ENCODE assay signal across 16 cellular contexts in genomic region chr2:161351678-161352077, GRCh38. TPM values are rescaled to one million over a fixed set of nuclear protein-coding genes. Genes with fewer than 3 reads are reported as not detected.
A peak's percentile ranks its signal among the peaks of the same experiment; 100 is the strongest.
DNase-seq lines count a peak whose midpoint lies in the region; ATAC-seq and TF ChIP-seq lines count a peak whose summit lies in the region.
"Had no signal": no experiment of that assay in that cellular context is flagged by ENCODE, and none has a peak within 500 bp of the region (broad histone marks: within the 10 kb centered on the region; RNA-seq: fewer than 3 reads in every experiment).

No MANE protein-coding gene starts in this region.

- no peak overlapping the region for H2BK5ac ChIP-seq in trophoblast cell (ENCODE audit: low read depth, low read length, poor library complexity)

- no peak overlapping the region for H3K4me3 ChIP-seq in Caco-2 (ENCODE audit: low read depth, low read length)
- H3K4me3 ChIP-seq in DND-41 (ENCODE audit: low read depth in 1 of 2, low read length in 2 of 2): no peak overlapping the region
- no peak overlapping the region for H3K4me3 ChIP-seq in trophoblast cell (ENCODE audit: low read depth, low read length)
- H3K4me3 ChIP-seq in suprapubic skin: no peak overlapping the region
- H3K4me3 ChIP-seq: GM12878 had no signal

- ATAC-seq in DND-41 (ENCODE audit: insufficient read depth, low read depth): 0 out of 3 replicates have a peak, but pooled peaks have one; percentile 22
- ATAC-seq in WTC11: peak; percentile 27; the same call in 1 of the 2 replicates
- no peak for ATAC-seq in HG03025 (IDR thresholded peaks at IDR 0.05; ENCODE audit: low FRiP score, unreplicated experiment)
- ATAC-seq: GM12878 had no signal

- H3K4me3 Mint-ChIP-seq in Caco-2 (ENCODE audit: unreplicated experiment) (no peak overlapping the region), WTC11 (no peak overlapping the region)
- H3K4me3 Mint-ChIP-seq: CD4-positive, CD25-positive, alpha-beta regulatory T cell; CD8-positive, alpha-beta memory T cell; H9 had no signal

- no peak overlapping the region for H2AK5ac ChIP-seq in trophoblast cell (ENCODE audit: low read length)

- H3K23ac ChIP-seq in trophoblast cell (ENCODE audit: low read length): no peak overlapping the region

- H3K14ac ChIP-seq in trophoblast cell (ENCODE audit: low read length): no peak overlapping the region

- no peak overlapping the region for H4K91ac ChIP-seq in trophoblast cell (ENCODE audit: low read depth, low read length)

- H3K4me1 ChIP-seq in Caco-2 (peaks cover 9% of the 10 kb centered on the region), DND-41 (ENCODE audit: insufficient read depth, low read length) (no peaks in the 10 kb centered on the region), trophoblast cell (ENCODE audit: control insufficient read depth in 1 of 2, insufficient read depth in 2 of 2, low read length in 2 of 2) (peaks cover 0 to 2% of the 10 kb centered on the region in 2 experiments), suprapubic skin (no peaks in the 10 kb centered on the region)
- H3K4me1 ChIP-seq: BE2C had no signal

- WGBS in trophoblast cell (ENCODE audit: extremely low coverage, insufficient coverage, insufficient read length): no CpG with 5 or more reads among the region's 6 CpGs
- WGBS in suprapubic skin: 88% methylated on average over 6 of the region's 6 CpGs

- TF ChIP-seq EP300 in suprapubic skin (IDR thresholded peaks at IDR 0.05): no peak

- H4K12ac ChIP-seq in trophoblast cell (ENCODE audit: low read depth, low read length): no peak overlapping the region

- H3K18ac ChIP-seq in trophoblast cell (ENCODE audit: low read length): no peak overlapping the region

- no peak overlapping the region for H3K9ac ChIP-seq in DND-41 (ENCODE audit: low read depth, low read length)
- H3K9ac ChIP-seq in trophoblast cell (ENCODE audit: low read length): peak overlapping the region; percentile 40

- peak overlapping the region; percentile 35 for H3K27ac Mint-ChIP-seq in Caco-2 (ENCODE audit: unreplicated experiment)
- H3K27ac Mint-ChIP-seq in WTC11: no peak overlapping the region
- H3K27ac Mint-ChIP-seq: CD4-positive, CD25-positive, alpha-beta regulatory T cell had no signal

- POLR2A ChIA-PET in Caco-2 (lab: Charles Lee): no interaction called here
- POLR2A ChIA-PET in WTC11 (lab: Charles Lee): interaction anchor here (0.5 kb wide), 1 partner anchor 13 kb away, joined by 6 read pairs; no protein-coding TSS in a partner anchor

- H4K8ac ChIP-seq in trophoblast cell (ENCODE audit: low read depth, low read length): no peak overlapping the region

- H3K36me3 Mint-ChIP-seq in Caco-2 (ENCODE audit: insufficient read depth, unreplicated experiment): no peaks in the 10 kb centered on the region
- no peaks in the 10 kb centered on the region for H3K36me3 Mint-ChIP-seq in WTC11

- H3K36me3 ChIP-seq in Caco-2 (ENCODE audit: control insufficient read depth, insufficient read depth, low read length): no peaks in the 10 kb centered on the region
- H3K36me3 ChIP-seq in DND-41 (ENCODE audit: insufficient read depth, low read length): peaks cover 11% of the 10 kb centered on the region; the same call in 1 of the 2 replicates
- H3K36me3 ChIP-seq in trophoblast cell (ENCODE audit: control insufficient read depth in 1 of 2, insufficient read depth in 2 of 2, low read length in 2 of 2): peaks cover 0 to 1% of the 10 kb centered on the region in 2 experiments
- H3K36me3 ChIP-seq in suprapubic skin: no peaks in the 10 kb centered on the region
- H3K36me3 ChIP-seq: BE2C had no signal

- no peaks in the 10 kb centered on the region for H3K79me1 ChIP-seq in trophoblast cell (ENCODE audit: low read length)

- DNase-seq in Caco-2: no peak
- no peak for DNase-seq in DND-41
- DNase-seq in WTC11 (ENCODE audit: low spot score): no peak
- DNase-seq in trophoblast cell: no peak
- DNase-seq in suprapubic skin (ENCODE audit: low spot score in 2 of 2): no peak
- DNase-seq: ACHN; BE2C; C1 segment of cervical spinal cord; CD4-positive, CD25-positive, alpha-beta regulatory T cell; CD8-positive, alpha-beta memory T cell; COR-L47; DMS79 treated with DMSO at 0.1 percent for 48 hours; EL; H9 had no signal

- H3K9me3 ChIP-seq in Caco-2 (no peaks in the 10 kb centered on the region; the same call in 1 of the 2 replicates), DND-41 (ENCODE audit: insufficient read depth, low read length, severe bottlenecking) (no peaks in the 10 kb centered on the region), trophoblast cell (ENCODE audit: insufficient read depth, low read depth, low read length) (no peaks in the 10 kb centered on the region), suprapubic skin (no peaks in the 10 kb centered on the region)
- H3K9me3 ChIP-seq: BE2C had no signal

- TF ChIP-seq POLR2A in suprapubic skin (IDR thresholded peaks at IDR 0.05): no peak

- H3K4me2 ChIP-seq in DND-41 (ENCODE audit: insufficient read depth, low read length) (no peak overlapping the region), trophoblast cell (ENCODE audit: low read length) (no peak overlapping the region)

- H3K4ac ChIP-seq in trophoblast cell (ENCODE audit: low read depth, low read length): no peak overlapping the region

- H3K79me2 ChIP-seq in DND-41 (ENCODE audit: insufficient read depth, low read length) (peaks cover 100% of the 10 kb centered on the region), trophoblast cell (ENCODE audit: control insufficient read depth, insufficient read depth, low read length, poor library complexity) (peaks cover 1% of the 10 kb centered on the region)

- no peak overlapping the region for H2BK12ac ChIP-seq in trophoblast cell (ENCODE audit: low read length)

- no peak for TF ChIP-seq CTCF in Caco-2 (IDR thresholded peaks at IDR 0.05; ENCODE audit: insufficient read depth in 1 of 2, low read depth in 1 of 2, low read length in 1 of 2, severe bottlenecking in 1 of 2, unreplicated experiment in 1 of 2)
- TF ChIP-seq CTCF in DND-41 (IDR thresholded peaks at IDR 0.05; ENCODE audit: borderline replicate concordance, extremely low read depth, low read length, poor library complexity, severe bottlenecking): no peak
- TF ChIP-seq CTCF in WTC11 (IDR thresholded peaks at IDR 0.05): no peak
- no peak for TF ChIP-seq CTCF in suprapubic skin (IDR thresholded peaks at IDR 0.05)

- no peak overlapping the region for H2AFZ ChIP-seq in DND-41 (ENCODE audit: low read depth, low read length)
- H2AFZ ChIP-seq in trophoblast cell (ENCODE audit: insufficient read depth, low read length, poor library complexity): no peak overlapping the region

- CTCF ChIA-PET in Caco-2 (lab: Charles Lee) (no interaction called here), WTC11 (lab: Charles Lee) (no interaction called here)

- H3K27ac ChIP-seq in DND-41 (ENCODE audit: low read length) (no peak overlapping the region), trophoblast cell (ENCODE audit: low read depth, low read length) (no peak overlapping the region), suprapubic skin (no peak overlapping the region)

- intact Hi-C loops in Caco-2 (cut with micrococcal nuclease; ENCODE audit: unreplicated experiment): no loop called here

- H3K9me3 Mint-ChIP-seq in Caco-2 (ENCODE audit: unreplicated experiment) (no peaks in the 10 kb centered on the region), WTC11 (no peaks in the 10 kb centered on the region)
- H3K9me3 Mint-ChIP-seq: CD4-positive, CD25-positive, alpha-beta regulatory T cell; CD8-positive, alpha-beta memory T cell; H9 had no signal

- no peak overlapping the region for H2BK120ac ChIP-seq in trophoblast cell (ENCODE audit: insufficient read depth, low read length, poor library complexity)

- H3K4me1 Mint-ChIP-seq in Caco-2 (ENCODE audit: low read depth, unreplicated experiment) (peaks cover 29% of the 10 kb centered on the region), WTC11 (peaks cover 63% of the 10 kb centered on the region)

- no TSS peak for BruUV-seq in Caco-2 (replicated peaks; lab: Mats Ljungman, UMichigan)

- peaks cover 37% of the 10 kb centered on the region; the same call in 1 of the 2 replicates for H4K20me1 ChIP-seq in DND-41 (ENCODE audit: insufficient read depth, low read length)

- H3K27me3 Mint-ChIP-seq in Caco-2 (ENCODE audit: insufficient read depth, unreplicated experiment): no peaks in the 10 kb centered on the region
- no peaks in the 10 kb centered on the region for H3K27me3 Mint-ChIP-seq in WTC11 (ENCODE audit: low read depth)
- H3K27me3 Mint-ChIP-seq: CD4-positive, CD25-positive, alpha-beta regulatory T cell; CD8-positive, alpha-beta memory T cell had no signal

- H3K27me3 ChIP-seq in Caco-2 (replicated peaks; ENCODE audit: control insufficient read depth, insufficient read depth, low read length) (no peaks in the 10 kb centered on the region), DND-41 (ENCODE audit: insufficient read depth, low read length, poor library complexity) (no peaks in the 10 kb centered on the region), trophoblast cell (ENCODE audit: insufficient read depth, low read length) (no peaks in the 10 kb centered on the region), suprapubic skin (no peaks in the 10 kb centered on the region)
- H3K27me3 ChIP-seq: BE2C had no signal

TF ChIP-seq in WTC11, 78 proteins besides CTCF, POLR2A, EP300 and RAD21 (continues in another document):
- TF ChIP-seq CREB1 (CRISPR knock-in tag; IDR thresholded peaks at IDR 0.05) (no peak), GRHL2 (CRISPR knock-in tag; IDR thresholded peaks at IDR 0.05; ENCODE audit: insufficient replicate concordance, severe bottlenecking) (no peak)
- TF ChIP-seq, protein P1, sequence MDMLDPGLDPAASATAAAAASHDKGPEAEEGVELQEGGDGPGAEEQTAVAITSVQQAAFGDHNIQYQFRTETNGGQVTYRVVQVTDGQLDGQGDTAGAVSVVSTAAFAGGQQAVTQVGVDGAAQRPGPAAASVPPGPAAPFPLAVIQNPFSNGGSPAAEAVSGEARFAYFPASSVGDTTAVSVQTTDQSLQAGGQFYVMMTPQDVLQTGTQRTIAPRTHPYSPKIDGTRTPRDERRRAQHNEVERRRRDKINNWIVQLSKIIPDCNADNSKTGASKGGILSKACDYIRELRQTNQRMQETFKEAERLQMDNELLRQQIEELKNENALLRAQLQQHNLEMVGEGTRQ (CRISPR knock-in tag; IDR thresholded peaks at IDR 0.05): peak; percentile 70
- TF ChIP-seq, protein P2, sequence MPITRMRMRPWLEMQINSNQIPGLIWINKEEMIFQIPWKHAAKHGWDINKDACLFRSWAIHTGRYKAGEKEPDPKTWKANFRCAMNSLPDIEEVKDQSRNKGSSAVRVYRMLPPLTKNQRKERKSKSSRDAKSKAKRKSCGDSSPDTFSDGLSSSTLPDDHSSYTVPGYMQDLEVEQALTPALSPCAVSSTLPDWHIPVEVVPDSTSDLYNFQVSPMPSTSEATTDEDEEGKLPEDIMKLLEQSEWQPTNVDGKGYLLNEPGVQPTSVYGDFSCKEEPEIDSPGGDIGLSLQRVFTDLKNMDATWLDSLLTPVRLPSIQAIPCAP (CRISPR knock-in tag; IDR thresholded peaks at IDR 0.05): no peak

RNA-seq across cellular contexts. Expression of gene PSMD14, which starts 43.5 kb away (rescaled TPM):
- 81.1 and 85.3 TPM in 2 replicates for total RNA-seq in Caco-2 (2022)
- 67.8 to 80.5 TPM (median 71.0 TPM) in 3 replicates for total RNA-seq in WTC11 (2021)
- polyA plus RNA-seq in trophoblast cell (2013): 70.0 and 75.1 TPM in 2 replicates
- 10 to 100 TPM; 21.1 to 51.0 (median 50.1) TPM for total RNA-seq in suprapubic skin
